ENCODE assay signal across 20 cellular contexts in the genomic region with DNA sequence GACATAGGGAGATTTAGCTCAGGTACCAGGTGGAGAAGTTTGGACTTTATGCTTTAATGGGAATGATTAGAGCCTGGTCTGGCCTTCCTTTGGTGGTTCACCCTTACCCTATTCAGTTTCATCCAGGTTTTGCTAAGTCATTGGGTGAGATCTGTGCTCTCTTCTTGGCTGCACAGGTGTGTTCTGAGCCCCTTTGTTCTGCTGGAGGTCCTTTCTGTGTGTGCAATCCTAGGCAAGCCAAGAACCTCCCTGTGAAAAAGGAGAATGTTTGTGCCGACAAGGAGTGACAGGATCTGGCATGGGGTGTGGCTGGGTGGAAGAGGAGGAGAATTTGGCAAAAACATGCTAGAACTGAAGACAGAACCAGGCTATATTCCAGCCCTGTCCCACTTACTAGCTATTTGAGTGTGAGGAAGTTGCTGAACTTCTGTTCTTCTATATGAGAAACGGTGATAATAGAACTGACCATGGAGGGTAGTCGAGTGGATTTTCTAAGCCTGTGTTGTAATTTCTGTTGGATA. TPM values are rescaled to one million over a fixed set of nuclear protein-coding genes. Genes with fewer than 3 reads are reported as not detected.
"Had no signal": no experiment of that assay in that cellular context is flagged by ENCODE, and none has a peak within 500 bp of the region (broad histone marks: within the 10 kb centered on the region; RNA-seq: fewer than 3 reads in every experiment).

No MANE protein-coding gene starts in this region.

- H3K27ac ChIP-seq: neutrophil, parathyroid adenoma, SK-N-MC, spleen had no signal

- H3K36me3 ChIP-seq: neutrophil, spleen, tibial nerve had no signal

- H3K4me3 ChIP-seq: coronary artery, SK-N-MC, spleen, tibial nerve had no signal

- H3K9me3 Mint-ChIP-seq: activated CD4-positive, alpha-beta memory T cell treated with anti-CD3 and anti-CD28 coated beads for 36 hours; activated naive CD8-positive, alpha-beta T cell treated with anti-CD3 and anti-CD28 coated beads, Interleukin-2, amount 10 ng/mL, durations not matched to agents 7 days and 5 days; natural killer cell; stimulated activated memory B cell treated with anti-CD40 and anti-IgM and Interleukin-4, amounts not matched to agents 10 μg/mL and 1 μg/mL and 100 μg/mL, for 72 hours; WTC11 had no signal

- DNase-seq: activated CD4-positive, alpha-beta memory T cell treated with anti-CD3 and anti-CD28 coated beads for 36 hours; activated CD4-positive, alpha-beta T cell treated with anti-CD3 and anti-CD28 coated beads for 4 hours; activated CD8-positive, alpha-beta memory T cell treated with anti-CD3 and anti-CD28 coated beads, Interleukin-2, amount 10 ng/mL, durations not matched to agents 7 days and 5 days; activated naive CD8-positive, alpha-beta T cell treated with anti-CD3 and anti-CD28 coated beads, Interleukin-2, amount 10 ng/mL, durations not matched to agents 7 days and 5 days; amygdala; caudate nucleus; kidney; natural killer cell; spleen; stimulated activated CD4-positive, alpha-beta T cell treated with anti-CD3 and anti-CD28 coated beads, Interleukin-4, amount 100 ng/mL, for 4 hours had no signal

- H3K36me3 Mint-ChIP-seq: activated CD4-positive, alpha-beta memory T cell treated with anti-CD3 and anti-CD28 coated beads for 36 hours; activated CD8-positive, alpha-beta memory T cell treated with anti-CD3 and anti-CD28 coated beads, Interleukin-2, amount 10 ng/mL, durations not matched to agents 7 days and 5 days; activated naive CD8-positive, alpha-beta T cell treated with anti-CD3 and anti-CD28 coated beads, Interleukin-2, amount 10 ng/mL, durations not matched to agents 7 days and 5 days; natural killer cell; stimulated activated memory B cell treated with anti-CD40 and anti-IgM and Interleukin-4, amounts not matched to agents 10 μg/mL and 1 μg/mL and 100 μg/mL, for 72 hours; WTC11 had no signal

- ATAC-seq: activated CD8-positive, alpha-beta memory T cell treated with anti-CD3 and anti-CD28 coated beads, Interleukin-2, amount 10 ng/mL, durations not matched to agents 7 days and 5 days; natural killer cell; stimulated activated memory B cell treated with anti-CD40 and anti-IgM and Interleukin-4, amounts not matched to agents 10 μg/mL and 1 μg/mL and 100 μg/mL, for 72 hours; WTC11 had no signal

- H3K4me1 ChIP-seq: parathyroid adenoma, spleen had no signal

- H3K4me3 Mint-ChIP-seq: activated CD4-positive, alpha-beta memory T cell treated with anti-CD3 and anti-CD28 coated beads for 36 hours; activated CD8-positive, alpha-beta memory T cell treated with anti-CD3 and anti-CD28 coated beads, Interleukin-2, amount 10 ng/mL, durations not matched to agents 7 days and 5 days; activated naive CD8-positive, alpha-beta T cell treated with anti-CD3 and anti-CD28 coated beads, Interleukin-2, amount 10 ng/mL, durations not matched to agents 7 days and 5 days; natural killer cell; stimulated activated memory B cell treated with anti-CD40 and anti-IgM and Interleukin-4, amounts not matched to agents 10 μg/mL and 1 μg/mL and 100 μg/mL, for 72 hours; WTC11 had no signal

- H3K27ac Mint-ChIP-seq: activated CD4-positive, alpha-beta memory T cell treated with anti-CD3 and anti-CD28 coated beads for 36 hours; activated CD8-positive, alpha-beta memory T cell treated with anti-CD3 and anti-CD28 coated beads, Interleukin-2, amount 10 ng/mL, durations not matched to agents 7 days and 5 days; natural killer cell; stimulated activated memory B cell treated with anti-CD40 and anti-IgM and Interleukin-4, amounts not matched to agents 10 μg/mL and 1 μg/mL and 100 μg/mL, for 72 hours; WTC11 had no signal

- H3K9me3 ChIP-seq: neutrophil, spleen, tibial nerve had no signal

- H3K4me1 Mint-ChIP-seq: activated naive CD8-positive, alpha-beta T cell treated with anti-CD3 and anti-CD28 coated beads, Interleukin-2, amount 10 ng/mL, durations not matched to agents 7 days and 5 days; natural killer cell; WTC11 had no signal

RNA-seq across cellular contexts. Expression of a gene that starts 4.6 kb away (rescaled TPM):
- total RNA-seq: activated CD4-positive, alpha-beta memory T cell treated with anti-CD3 and anti-CD28 coated beads for 36 hours; activated CD8-positive, alpha-beta memory T cell treated with anti-CD3 and anti-CD28 coated beads, Interleukin-2, amount 10 ng/mL, durations not matched to agents 7 days and 5 days; activated naive CD8-positive, alpha-beta T cell treated with anti-CD3 and anti-CD28 coated beads, Interleukin-2, amount 10 ng/mL, durations not matched to agents 7 days and 5 days had no signal

RNA-seq across cellular contexts. Expression of a gene that starts 29.0 kb away (rescaled TPM):
- total RNA-seq: activated CD8-positive, alpha-beta memory T cell treated with anti-CD3 and anti-CD28 coated beads, Interleukin-2, amount 10 ng/mL, durations not matched to agents 7 days and 5 days; activated naive CD8-positive, alpha-beta T cell treated with anti-CD3 and anti-CD28 coated beads, Interleukin-2, amount 10 ng/mL, durations not matched to agents 7 days and 5 days; kidney; mesenteric fat pad; WTC11 had no signal

RNA-seq across cellular contexts. Expression of a gene that starts 47.1 kb away (rescaled TPM):
- total RNA-seq: activated CD4-positive, alpha-beta memory T cell treated with anti-CD3 and anti-CD28 coated beads for 36 hours; activated CD8-positive, alpha-beta memory T cell treated with anti-CD3 and anti-CD28 coated beads, Interleukin-2, amount 10 ng/mL, durations not matched to agents 7 days and 5 days; activated naive CD8-positive, alpha-beta T cell treated with anti-CD3 and anti-CD28 coated beads, Interleukin-2, amount 10 ng/mL, durations not matched to agents 7 days and 5 days; frontal cortex; T-helper 2 cell treated with Interferon-gamma antibody and Interleukin-4, amounts not matched to agents 100 ng/mL and 5 ng/mL, for 36 hours; tibial nerve had no signal
- polyA plus RNA-seq: spleen had no signal
